In genomic region chr10:99247893-99248292, GRCh38 we compare ENCODE assay signal across 4 cellular contexts. TPM values are rescaled to one million over a fixed set of nuclear protein-coding genes. Genes with fewer than 3 reads are reported as not detected.
"Had no signal": no experiment of that assay in that cellular context is flagged by ENCODE, and none has a peak within 500 bp of the region (broad histone marks: within the 10 kb centered on the region; RNA-seq: fewer than 3 reads in every experiment).

No MANE protein-coding gene starts in this region.

RNA-seq across cellular contexts. Expression of gene HPSE2, which starts 12.2 kb away (rescaled TPM):
- total RNA-seq: HepG2, HT1080, IMR-90 had no signal
- polyA plus RNA-seq: IgD-negative memory B cell, IMR-90 had no signal
